8 cellular contexts compared by ENCODE assay signal in the genomic region with DNA sequence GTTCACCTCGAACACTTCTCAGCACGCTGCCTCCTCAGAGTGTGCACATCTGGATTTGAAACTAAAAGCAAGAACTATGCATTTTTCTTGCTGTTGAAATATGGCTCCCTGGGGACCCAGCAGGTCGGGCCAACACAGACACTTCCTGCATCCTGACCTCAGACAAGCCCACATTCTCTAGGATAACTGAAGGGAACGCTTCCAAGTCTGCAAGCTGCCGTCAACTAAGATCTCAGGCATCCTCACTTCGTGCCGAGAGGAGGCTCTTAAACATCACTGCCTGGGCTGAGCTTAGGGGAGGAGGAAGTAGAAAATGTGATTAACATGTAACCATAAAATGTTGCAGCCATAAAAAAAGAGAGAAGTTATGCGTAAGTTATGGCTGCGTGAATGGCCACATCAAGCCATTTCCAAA.
A peak's percentile ranks its signal among the peaks of the same experiment; 100 is the strongest.
DNase-seq lines count a peak whose midpoint lies in the region; ATAC-seq, FAIRE-seq and TF ChIP-seq lines count a peak whose summit lies in the region.

No MANE protein-coding gene starts in this region.

- peak in 1 of 2 donors; percentile 15 for TF ChIP-seq RAD21 in liver (IDR thresholded peaks at IDR 0.05)
- TF ChIP-seq RAD21 in HepG2 (CRISPR knock-in tag; IDR thresholded peaks at IDR 0.05) = no peak

- no peaks in the 10 kb centered on the region for H3K79me2 ChIP-seq in HepG2 (ENCODE audit: insufficient read depth, low read length)

- CTCF ChIA-PET in HepG2 (lab: Yijun Ruan, JAX; ENCODE audit: low intra/inter-chr PET ratio, low total read pairs) = no interaction called here

- TF ChIP-seq CTCF in liver (IDR thresholded peaks at IDR 0.05; ENCODE audit: low read depth, low read length, missing input control) = no peak
- TF ChIP-seq CTCF in HepG2 (CRISPR knock-in tag; IDR thresholded peaks at IDR 0.05) = no peak
- TF ChIP-seq CTCF in glutamatergic neuron (IDR thresholded peaks at IDR 0.05; ENCODE audit: partially characterized antibody, unreplicated experiment) = no peak

- H3K27me3 ChIP-seq in liver (ENCODE audit: control insufficient read depth in 4 of 4, insufficient read depth in 4 of 4, low read length in 3 of 4) = no peaks in the 10 kb centered on the region
- H3K27me3 ChIP-seq in HepG2 (ENCODE audit: control insufficient read depth in 1 of 2, insufficient read depth in 2 of 2, low read length in 2 of 2) = peaks cover 2 to 52% of the 10 kb centered on the region in 2 experiments

- BruUV-seq in HepG2 (replicated peaks; lab: Mats Ljungman, UMichigan) = no TSS peak

- ATAC-seq in HepG2 = no peak
- peak; percentile 29 to 85 for ATAC-seq in left cardiac atrium
- ATAC-seq in GM19455 (IDR thresholded peaks at IDR 0.05; ENCODE audit: unreplicated experiment) = no peak
- ATAC-seq in HG02870 (IDR thresholded peaks at IDR 0.05; ENCODE audit: unreplicated experiment) = no peak

- no peak overlapping the region for H3K9ac ChIP-seq in liver (ENCODE audit: low read depth in 1 of 2, low read length in 2 of 2)
- H3K9ac ChIP-seq in HepG2 (ENCODE audit: insufficient read depth, low read depth, low read length) = no peak overlapping the region

- H3K4me3 Mint-ChIP-seq in glutamatergic neuron (ENCODE audit: unreplicated experiment) = no peak overlapping the region

- no peak overlapping the region for H3K27ac Mint-ChIP-seq in glutamatergic neuron (ENCODE audit: unreplicated experiment)

- DNase-seq in HepG2 (ENCODE audit: low spot score) (no peak), NOMO-1 (lab: John Stamatoyannopoulos, UW; ENCODE audit: unreplicated experiment in 2 of 2) (peak; percentile 80 to 92), left cardiac atrium (peak; percentile 55), glutamatergic neuron (no peak), GDM1 (lab: John Stamatoyannopoulos, UW) (no peak)

- POLR2A ChIA-PET in HepG2 (lab: Yijun Ruan, JAX) = no interaction called here

- WGBS in liver = 54% methylated on average over 9 of the region's 9 CpGs
- WGBS in HepG2 (ENCODE audit: low lambda C conversion rate) = 34% methylated on average over 9 of the region's 9 CpGs

- H3K4me2 ChIP-seq in HepG2 (ENCODE audit: low read depth, low read length) = no peak overlapping the region

- H3K4me1 ChIP-seq in liver (ENCODE audit: control insufficient read depth in 4 of 4, insufficient read depth in 4 of 4, low read length in 3 of 4) = no peaks in the 10 kb centered on the region
- H3K4me1 ChIP-seq in HepG2 (ENCODE audit: insufficient read depth, low read length) = no peaks in the 10 kb centered on the region

- peaks cover 37% of the 10 kb centered on the region for H3K36me3 Mint-ChIP-seq in glutamatergic neuron (ENCODE audit: unreplicated experiment)

- H3K27me3 Mint-ChIP-seq in glutamatergic neuron (ENCODE audit: unreplicated experiment) = peaks cover 9% of the 10 kb centered on the region

- intact Hi-C loops in HepG2 (cut with micrococcal nuclease; ENCODE audit: unreplicated experiment) (no loop called here), left cardiac atrium (cut with DNase I) (no loop called here)

- H4K20me1 ChIP-seq in HepG2 (ENCODE audit: insufficient read depth, low read length) = no peaks in the 10 kb centered on the region

- peaks cover 6% of the 10 kb centered on the region for H3K9me3 Mint-ChIP-seq in glutamatergic neuron (ENCODE audit: unreplicated experiment)

- FAIRE-seq in HepG2 (lab: Jason Lieb, UNC) = no peak

- TF ChIP-seq EP300 in HepG2 (IDR thresholded peaks at IDR 0.05; ENCODE audit: low read depth in 2 of 2, low read length in 2 of 2) (no peak), HepG2 (CRISPR knock-in tag; IDR thresholded peaks at IDR 0.05; ENCODE audit: borderline replicate concordance) (no peak)

- no peak overlapping the region for H2AFZ ChIP-seq in HepG2 (ENCODE audit: low read length)

- H3K27ac ChIP-seq in liver (ENCODE audit: low read depth in 1 of 2, low read length in 2 of 2) (no peak overlapping the region), HepG2 (ENCODE audit: extremely low read length, insufficient read depth, low read length) (no peak overlapping the region)

- H3K9me3 ChIP-seq in liver (ENCODE audit: control insufficient read depth in 4 of 4, low read length in 3 of 4) = peaks cover 0 to 10% (median 5%) of the 10 kb centered on the region in 4 donors
- no peaks in the 10 kb centered on the region for H3K9me3 ChIP-seq in HepG2 (ENCODE audit: low read length)

- H3K4me1 Mint-ChIP-seq in glutamatergic neuron (ENCODE audit: low read depth, unreplicated experiment) = no peaks in the 10 kb centered on the region

- in situ Hi-C loops in HepG2 (cut with HindIII; ENCODE audit: extremely low pct_ligation_motif_present, low pct_unique_long_range_greater_than_20kb) = no loop called here

- TF ChIP-seq POLR2A in HepG2 (IDR thresholded peaks at IDR 0.05; ENCODE audit: insufficient read depth in 1 of 2, low read depth in 2 of 2, low read length in 2 of 2) = no peak

- H3K4me3 ChIP-seq in liver (ENCODE audit: low read depth in 1 of 3, low read length in 3 of 3) (no peak overlapping the region), HepG2 (replicated peaks in 1 of 3; ENCODE audit: insufficient read depth in 1 of 3, low read depth in 2 of 3, low read length in 3 of 3) (no peak overlapping the region)

- H3K36me3 ChIP-seq in liver (ENCODE audit: control insufficient read depth in 4 of 4, insufficient read depth in 3 of 4, low read depth in 1 of 4, low read length in 3 of 4) = no peaks in the 10 kb centered on the region
- H3K36me3 ChIP-seq in HepG2 (replicated peaks in 1 of 2; ENCODE audit: control insufficient read depth in 1 of 2, insufficient read depth in 2 of 2, low read length in 2 of 2) = no peaks in the 10 kb centered on the region

TF ChIP-seq in liver, 16 proteins besides CTCF, POLR2A, EP300 and RAD21:
- no peak for TF ChIP-seq HNF4A (conservative IDR thresholded peaks at IDR 0.05)
- TF ChIP-seq GABPA (IDR thresholded peaks at IDR 0.05 in 1 of 2, conservative IDR thresholded peaks at IDR 0.05 in 1 of 2) = no peak
- TF ChIP-seq, protein P1, sequence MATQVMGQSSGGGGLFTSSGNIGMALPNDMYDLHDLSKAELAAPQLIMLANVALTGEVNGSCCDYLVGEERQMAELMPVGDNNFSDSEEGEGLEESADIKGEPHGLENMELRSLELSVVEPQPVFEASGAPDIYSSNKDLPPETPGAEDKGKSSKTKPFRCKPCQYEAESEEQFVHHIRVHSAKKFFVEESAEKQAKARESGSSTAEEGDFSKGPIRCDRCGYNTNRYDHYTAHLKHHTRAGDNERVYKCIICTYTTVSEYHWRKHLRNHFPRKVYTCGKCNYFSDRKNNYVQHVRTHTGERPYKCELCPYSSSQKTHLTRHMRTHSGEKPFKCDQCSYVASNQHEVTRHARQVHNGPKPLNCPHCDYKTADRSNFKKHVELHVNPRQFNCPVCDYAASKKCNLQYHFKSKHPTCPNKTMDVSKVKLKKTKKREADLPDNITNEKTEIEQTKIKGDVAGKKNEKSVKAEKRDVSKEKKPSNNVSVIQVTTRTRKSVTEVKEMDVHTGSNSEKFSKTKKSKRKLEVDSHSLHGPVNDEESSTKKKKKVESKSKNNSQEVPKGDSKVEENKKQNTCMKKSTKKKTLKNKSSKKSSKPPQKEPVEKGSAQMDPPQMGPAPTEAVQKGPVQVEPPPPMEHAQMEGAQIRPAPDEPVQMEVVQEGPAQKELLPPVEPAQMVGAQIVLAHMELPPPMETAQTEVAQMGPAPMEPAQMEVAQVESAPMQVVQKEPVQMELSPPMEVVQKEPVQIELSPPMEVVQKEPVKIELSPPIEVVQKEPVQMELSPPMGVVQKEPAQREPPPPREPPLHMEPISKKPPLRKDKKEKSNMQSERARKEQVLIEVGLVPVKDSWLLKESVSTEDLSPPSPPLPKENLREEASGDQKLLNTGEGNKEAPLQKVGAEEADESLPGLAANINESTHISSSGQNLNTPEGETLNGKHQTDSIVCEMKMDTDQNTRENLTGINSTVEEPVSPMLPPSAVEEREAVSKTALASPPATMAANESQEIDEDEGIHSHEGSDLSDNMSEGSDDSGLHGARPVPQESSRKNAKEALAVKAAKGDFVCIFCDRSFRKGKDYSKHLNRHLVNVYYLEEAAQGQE (IDR thresholded peaks at IDR 0.05) = no peak
- TF ChIP-seq YY1 (IDR thresholded peaks at IDR 0.05) = no peak
- TF ChIP-seq SP1 (IDR thresholded peaks at IDR 0.05) = peak; percentile 14
- TF ChIP-seq NR2F2 (IDR thresholded peaks at IDR 0.05) = peak; percentile 75

TF ChIP-seq in HepG2, 621 proteins besides CTCF, POLR2A, EP300 and RAD21 (continues in another document):
- no peak for TF ChIP-seq HDAC6 (IDR thresholded peaks at IDR 0.05; ENCODE audit: low read depth, low read length)
- TF ChIP-seq, protein P2, sequence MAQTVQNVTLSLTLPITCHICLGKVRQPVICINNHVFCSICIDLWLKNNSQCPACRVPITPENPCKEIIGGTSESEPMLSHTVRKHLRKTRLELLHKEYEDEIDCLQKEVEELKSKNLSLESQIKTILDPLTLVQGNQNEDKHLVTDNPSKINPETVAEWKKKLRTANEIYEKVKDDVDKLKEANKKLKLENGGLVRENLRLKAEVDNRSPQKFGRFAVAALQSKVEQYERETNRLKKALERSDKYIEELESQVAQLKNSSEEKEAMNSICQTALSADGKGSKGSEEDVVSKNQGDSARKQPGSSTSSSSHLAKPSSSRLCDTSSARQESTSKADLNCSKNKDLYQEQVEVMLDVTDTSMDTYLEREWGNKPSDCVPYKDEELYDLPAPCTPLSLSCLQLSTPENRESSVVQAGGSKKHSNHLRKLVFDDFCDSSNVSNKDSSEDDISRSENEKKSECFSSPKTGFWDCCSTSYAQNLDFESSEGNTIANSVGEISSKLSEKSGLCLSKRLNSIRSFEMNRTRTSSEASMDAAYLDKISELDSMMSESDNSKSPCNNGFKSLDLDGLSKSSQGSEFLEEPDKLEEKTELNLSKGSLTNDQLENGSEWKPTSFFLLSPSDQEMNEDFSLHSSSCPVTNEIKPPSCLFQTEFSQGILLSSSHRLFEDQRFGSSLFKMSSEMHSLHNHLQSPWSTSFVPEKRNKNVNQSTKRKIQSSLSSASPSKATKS (CRISPR knock-in tag; IDR thresholded peaks at IDR 0.05) = no peak
- TF ChIP-seq, protein P3, sequence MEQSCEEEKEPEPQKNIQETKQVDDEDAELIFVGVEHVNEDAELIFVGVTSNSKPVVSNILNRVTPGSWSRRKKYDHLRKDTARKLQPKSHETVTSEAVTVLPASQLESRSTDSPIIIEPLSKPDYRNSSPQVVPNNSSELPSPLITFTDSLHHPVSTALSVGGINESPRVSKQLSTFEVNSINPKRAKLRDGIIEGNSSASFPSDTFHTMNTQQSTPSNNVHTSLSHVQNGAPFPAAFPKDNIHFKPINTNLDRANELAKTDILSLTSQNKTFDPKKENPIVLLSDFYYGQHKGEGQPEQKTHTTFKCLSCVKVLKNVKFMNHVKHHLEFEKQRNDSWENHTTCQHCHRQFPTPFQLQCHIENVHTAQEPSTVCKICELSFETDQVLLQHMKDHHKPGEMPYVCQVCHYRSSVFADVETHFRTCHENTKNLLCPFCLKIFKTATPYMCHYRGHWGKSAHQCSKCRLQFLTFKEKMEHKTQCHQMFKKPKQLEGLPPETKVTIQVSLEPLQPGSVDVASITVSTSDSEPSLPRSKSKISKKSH (CRISPR knock-in tag; IDR thresholded peaks at IDR 0.05; ENCODE audit: borderline replicate concordance) = no peak

Comparison
In these comparisons a context has a peak if more than half of its experiments do, and no peak if none do; other contexts are left out.
1. ATAC-seq: peak in left cardiac atrium (2 of 2); none in HepG2 (single experiment), GM19455 (single experiment) and HG02870 (single experiment).
2. DNase-seq: peak in NOMO-1 (2 of 2) and left cardiac atrium (single experiment); none in HepG2 (single experiment), glutamatergic neuron (single experiment) and GDM1 (single experiment).